In genomic region chr17:71176928-71177443, GRCh38 we compare ENCODE assay signal across 24 cellular contexts.
"Had no signal": no experiment of that assay in that cellular context is flagged by ENCODE, and none has a peak within 500 bp of the region (broad histone marks: within the 10 kb centered on the region; RNA-seq: fewer than 3 reads in every experiment).

No MANE protein-coding gene starts in this region.

- H3K27ac ChIP-seq: foreskin keratinocyte, heart right ventricle, left ventricle myocardium inferior, neutrophil, right lobe of liver, skin epidermis, transverse colon had no signal

- H3K27me3 Mint-ChIP-seq: activated B cell treated with CpG ODN at 0.5 μM for 24 hours; activated CD8-positive, alpha-beta T cell treated with anti-CD3 and anti-CD28 coated beads for 36 hours; activated T-helper 17 cell treated with anti-CD3 and anti-CD28 coated beads, Interleukin-2, amount 50 U/mL, for 72 hours; stimulated activated naive B cell treated with anti-CD40 and anti-IgM and Interleukin-4, amounts not matched to agents 10 μg/mL and 1 μg/mL and 100 μg/mL, for 72 hours had no signal

- H3K4me1 ChIP-seq: foreskin keratinocyte, heart right ventricle, left ventricle myocardium inferior, right lobe of liver had no signal

- ATAC-seq: activated CD8-positive, alpha-beta T cell treated with anti-CD3 and anti-CD28 coated beads for 36 hours; activated T-cell treated with anti-CD3 and anti-CD28 coated beads, Interleukin-2, amount 50 U/mL, for 4 hours; activated T-helper 17 cell treated with anti-CD3 and anti-CD28 coated beads, Interleukin-2, amount 50 U/mL, for 72 hours; esophagus mucosa; foreskin keratinocyte; heart right ventricle; right lobe of liver; stimulated activated naive B cell treated with anti-CD40 and anti-IgM and Interleukin-4, amounts not matched to agents 10 μg/mL and 1 μg/mL and 100 μg/mL, for 72 hours had no signal

- H3K27ac Mint-ChIP-seq: activated B cell treated with CpG ODN at 0.5 μM for 24 hours; activated CD8-positive, alpha-beta T cell treated with anti-CD3 and anti-CD28 coated beads for 36 hours; activated T-helper 17 cell treated with anti-CD3 and anti-CD28 coated beads, Interleukin-2, amount 50 U/mL, for 72 hours; nephron progenitor cell; progenitor cell of endocrine pancreas; stimulated activated naive B cell treated with anti-CD40 and anti-IgM and Interleukin-4, amounts not matched to agents 10 μg/mL and 1 μg/mL and 100 μg/mL, for 72 hours had no signal

- H3K4me3 Mint-ChIP-seq: activated B cell treated with CpG ODN at 0.5 μM for 24 hours; activated CD8-positive, alpha-beta T cell treated with anti-CD3 and anti-CD28 coated beads for 36 hours; activated T-cell treated with anti-CD3 and anti-CD28 coated beads, Interleukin-2, amount 50 U/mL, for 4 hours; activated T-helper 17 cell treated with anti-CD3 and anti-CD28 coated beads, Interleukin-2, amount 50 U/mL, for 72 hours; nephron progenitor cell; stimulated activated naive B cell treated with anti-CD40 and anti-IgM and Interleukin-4, amounts not matched to agents 10 μg/mL and 1 μg/mL and 100 μg/mL, for 72 hours had no signal

- FAIRE-seq: islet of Langerhans had no signal

- H3K9me3 Mint-ChIP-seq: activated B cell treated with CpG ODN at 0.5 μM for 24 hours; activated T-helper 17 cell treated with anti-CD3 and anti-CD28 coated beads, Interleukin-2, amount 50 U/mL, for 72 hours; nephron progenitor cell had no signal

- H3K4me3 ChIP-seq: heart right ventricle, left ventricle myocardium inferior, lung, right lobe of liver, skin epidermis, transverse colon had no signal

- H3K4me1 Mint-ChIP-seq: activated B cell treated with CpG ODN at 0.5 μM for 24 hours; activated T-helper 17 cell treated with anti-CD3 and anti-CD28 coated beads, Interleukin-2, amount 50 U/mL, for 72 hours; stimulated activated naive B cell treated with anti-CD40 and anti-IgM and Interleukin-4, amounts not matched to agents 10 μg/mL and 1 μg/mL and 100 μg/mL, for 72 hours had no signal

- DNase-seq: activated B cell treated with CpG ODN at 0.5 μM for 24 hours; activated CD4-positive, alpha-beta T cell treated with anti-CD3 and anti-CD28 coated beads, Interleukin-2, amount 50 U/mL, for 1 hour; activated CD8-positive, alpha-beta T cell treated with anti-CD3 and anti-CD28 coated beads for 36 hours; activated gamma-delta T cell treated with Interleukin-2 at 50 U/mL for 16 hours; activated naive CD4-positive, alpha-beta T cell treated with anti-CD3 and anti-CD28 coated beads, Interleukin-2, amount 50 U/mL, for 16 hours; activated T-cell treated with anti-CD3 and anti-CD28 coated beads, Interleukin-2, amount 50 U/mL, for 4 hours; amniotic stem cell; caudate nucleus; foreskin keratinocyte; heart right ventricle; left ventricle myocardium inferior; nephron progenitor cell; right lobe of liver; stimulated activated CD4-positive, alpha-beta T cell treated with anti-CD3 and anti-CD28 coated beads, Interleukin-1b, Interleukin-23, amount 100 ng/mL, for 48 hours; stimulated activated naive B cell treated with anti-CD40 and anti-IgM and Interleukin-4, amounts not matched to agents 10 μg/mL and 1 μg/mL and 100 μg/mL, for 72 hours; T-helper 2 cell; transverse colon had no signal

- H3K36me3 ChIP-seq: heart right ventricle, left ventricle myocardium inferior, neutrophil, right lobe of liver, transverse colon had no signal

- H3K9me3 ChIP-seq: left ventricle myocardium inferior, neutrophil, right lobe of liver, transverse colon had no signal
